Comparison of ENCODE assay signal across 1 cellular context in genomic region chr1:178864326-178864725, GRCh38.
TF ChIP-seq lines count a peak whose summit lies in the region.

No MANE protein-coding gene starts in this region.

TF ChIP-seq in IMR-90, 13 proteins besides CTCF, POLR2A, EP300 and RAD21 (continued from another document):
- TF ChIP-seq FOS (IDR thresholded peaks at IDR 0.05; ENCODE audit: low read depth, low read length), result no peak
- no peak for TF ChIP-seq ELK1 (IDR thresholded peaks at IDR 0.05; ENCODE audit: borderline replicate concordance, low read depth, low read length)
- no peak for TF ChIP-seq SMC3 (IDR thresholded peaks at IDR 0.05; ENCODE audit: low read depth, low read length)
- TF ChIP-seq RFX5 (IDR thresholded peaks at IDR 0.05; ENCODE audit: low read depth, low read length), result no peak
